12 cellular contexts compared by ENCODE assay signal in genomic region chr7:156753630-156754029, GRCh38.
"Had no signal": no experiment of that assay in that cellular context is flagged by ENCODE, and none has a peak within 500 bp of the region (broad histone marks: within the 10 kb centered on the region; RNA-seq: fewer than 3 reads in every experiment).

No MANE protein-coding gene starts in this region.

- DNase-seq: activated naive CD4-positive, alpha-beta T cell treated with anti-CD3 and anti-CD28 coated beads, Interleukin-2, amount 50 U/mL, for 16 hours; adrenal gland; cortex of kidney; effector CD8-positive, alpha-beta T cell; right lobe of liver; spleen; stimulated activated CD4-positive, alpha-beta T cell treated with anti-CD3 and anti-CD28 coated beads, Interleukin-1b, Interleukin-23, amount 100 ng/mL, for 48 hours; stimulated activated naive CD4-positive, alpha-beta T cell; substantia nigra; T-helper 9 cell had no signal

- H3K9me3 Mint-ChIP-seq: mesothelial cell of epicardium, type B pancreatic cell had no signal

- H3K27ac Mint-ChIP-seq: mesothelial cell of epicardium, type B pancreatic cell had no signal

- H3K4me1 Mint-ChIP-seq: mesothelial cell of epicardium had no signal

- H3K27me3 Mint-ChIP-seq: type B pancreatic cell had no signal

- H3K9me3 ChIP-seq: adrenal gland, right lobe of liver, spleen had no signal

- H3K27ac ChIP-seq: adrenal gland, right lobe of liver, spleen had no signal

- H3K27me3 ChIP-seq: adrenal gland, right lobe of liver, spleen had no signal

- H3K36me3 ChIP-seq: adrenal gland, right lobe of liver had no signal

- H3K4me1 ChIP-seq: right lobe of liver, spleen had no signal

- ATAC-seq: right lobe of liver had no signal

- H3K4me3 ChIP-seq: adrenal gland, right lobe of liver, spleen had no signal

- H3K4me3 Mint-ChIP-seq: mesothelial cell of epicardium, type B pancreatic cell had no signal
